30 cellular contexts compared by ENCODE assay signal in the genomic region with DNA sequence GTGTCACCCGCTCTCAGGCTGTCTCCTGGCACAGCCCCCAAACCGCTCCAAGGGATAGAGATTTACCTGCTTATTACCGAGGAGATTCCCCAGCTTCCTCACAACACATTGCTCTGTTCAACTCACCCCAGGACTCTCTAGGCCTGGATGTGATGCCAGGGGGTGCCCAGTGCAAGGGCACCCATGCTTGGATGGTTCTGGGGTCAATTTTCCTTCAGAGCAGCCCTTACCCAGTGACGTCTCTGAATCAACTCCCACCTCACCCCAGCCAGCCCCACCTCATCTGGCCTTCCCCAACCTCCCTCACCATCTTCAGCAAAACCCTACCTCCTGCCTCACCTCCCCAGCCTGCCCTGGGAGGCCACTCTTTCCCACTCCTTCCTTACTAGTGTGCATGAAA.
A peak's percentile ranks its signal among the peaks of the same experiment; 100 is the strongest.
DNase-seq lines count a peak whose midpoint lies in the region; ATAC-seq and TF ChIP-seq lines count a peak whose summit lies in the region.
"Had no signal": no experiment of that assay in that cellular context is flagged by ENCODE, and none has a peak within 500 bp of the region (broad histone marks: within the 10 kb centered on the region; RNA-seq: fewer than 3 reads in every experiment).

No MANE protein-coding gene starts in this region.

- H3K27me3 Mint-ChIP-seq in chondrocyte (ENCODE audit: low read depth) = no peaks in the 10 kb centered on the region
- H3K27me3 Mint-ChIP-seq: B cell; CD4-positive, alpha-beta memory T cell; CD4-positive, alpha-beta T cell; CD4-positive, CD25-positive, alpha-beta regulatory T cell; CD8-positive, alpha-beta memory T cell had no signal

- no peak overlapping the region for H3K4me3 Mint-ChIP-seq in chondrocyte (ENCODE audit: unreplicated experiment)
- H3K4me3 Mint-ChIP-seq: B cell; CD14-positive monocyte; CD4-positive, alpha-beta memory T cell; CD4-positive, alpha-beta T cell; CD4-positive, CD25-positive, alpha-beta regulatory T cell; CD8-positive, alpha-beta memory T cell; CD8-positive, alpha-beta T cell had no signal

- intact Hi-C loops in cardiac septum (cut with DNase I) (no loop called here), left cardiac atrium (cut with DNase I) (no loop called here), sciatic nerve (cut with DNase I) (no loop called here)

- no peaks in the 10 kb centered on the region for H3K4me1 Mint-ChIP-seq in chondrocyte (ENCODE audit: low read depth)
- H3K4me1 Mint-ChIP-seq: B cell; CD14-positive monocyte; CD4-positive, alpha-beta memory T cell; CD4-positive, CD25-positive, alpha-beta regulatory T cell; CD8-positive, alpha-beta memory T cell had no signal

- H3K9me3 Mint-ChIP-seq in chondrocyte (ENCODE audit: low read depth) = peaks cover 63% of the 10 kb centered on the region

- peaks cover 3% of the 10 kb centered on the region for H3K36me3 Mint-ChIP-seq in chondrocyte (ENCODE audit: low read depth)
- H3K36me3 Mint-ChIP-seq: CD14-positive monocyte; CD4-positive, alpha-beta memory T cell; CD4-positive, CD25-positive, alpha-beta regulatory T cell; CD8-positive, alpha-beta T cell had no signal

- no peak overlapping the region for H3K27ac Mint-ChIP-seq in chondrocyte (ENCODE audit: unreplicated experiment)
- H3K27ac Mint-ChIP-seq: B cell; CD4-positive, alpha-beta T cell; CD4-positive, CD25-positive, alpha-beta regulatory T cell; CD8-positive, alpha-beta memory T cell; CD8-positive, alpha-beta T cell had no signal

- no peak for TF ChIP-seq CTCF in chondrocyte (IDR thresholded peaks at IDR 0.05)

- DNase-seq in cardiac septum (ENCODE audit: low spot score) (peak; percentile 14), left cardiac atrium (no peak), chondrocyte (ENCODE audit: low spot score) (peak; percentile 59), mesenteric fat pad (ENCODE audit: low spot score) (peak; percentile 55), sciatic nerve (ENCODE audit: low spot score) (peak; percentile 21), NCI-H1092 treated with DMSO at 0.1 percent for 48 hours (lab: John Stamatoyannopoulos, UW) (no peak), DMS153 (lab: John Stamatoyannopoulos, UW) (no peak)
- DNase-seq: 8988T; ACHN; AML-193; BE2C; C1 segment of cervical spinal cord; Caco-2; Calu3; CD4-positive, alpha-beta memory T cell; CD4-positive, alpha-beta T cell; CD4-positive, CD25-positive, alpha-beta regulatory T cell; CD8-positive, alpha-beta memory T cell; CD8-positive, alpha-beta T cell; COR-L47; DMS 273 treated with DMSO at 0.1 percent for 48 hours; DMS53; DMS79; DMS79 treated with DMSO at 0.1 percent for 48 hours; DND-41; EL had no signal

- ATAC-seq in left cardiac atrium = no peak
- no peak for ATAC-seq in sciatic nerve
- ATAC-seq in GM21381 (IDR thresholded peaks at IDR 0.05; ENCODE audit: unreplicated experiment) = no peak
- ATAC-seq: A549; CD8-positive, alpha-beta T cell had no signal

Comparison
In these comparisons a context has a peak if more than half of its experiments do, and no peak if none do; other contexts are left out.
1. DNase-seq: peak in cardiac septum (single experiment), chondrocyte (single experiment), mesenteric fat pad (single experiment) and sciatic nerve (single experiment); none in left cardiac atrium (single experiment), NCI-H1092 treated with DMSO at 0.1 percent for 48 hours (single experiment) and DMS153 (single experiment).